ENCODE assay signal across 19 cellular contexts in genomic region chr3:177713921-177714900, GRCh38.
DNase-seq lines count a peak whose midpoint lies in the region; TF ChIP-seq lines count a peak whose summit lies in the region.
"Had no signal": no experiment of that assay in that cellular context is flagged by ENCODE, and none has a peak within 500 bp of the region (broad histone marks: within the 10 kb centered on the region; RNA-seq: fewer than 3 reads in every experiment).

No MANE protein-coding gene starts in this region.

- peak; percentile 66 to 70 for DNase-seq in cerebellar nuclear complex (lab: John Stamatoyannopoulos, UW)
- DNase-seq in neural crest cell (ENCODE audit: low read depth, low spot score), result no peak
- no peak for DNase-seq in activated CD8-positive, alpha-beta memory T cell treated with anti-CD3 and anti-CD28 coated beads for 24 hours
- DNase-seq in activated naive CD4-positive, alpha-beta T cell (lab: John Stamatoyannopoulos, UW), result no peak
- no peak for DNase-seq in amygdala (lab: John Stamatoyannopoulos, UW)
- DNase-seq in SKM-1 treated with dmso at 0.1 percent for 144 hours (lab: John Stamatoyannopoulos, UW; ENCODE audit: unreplicated experiment), result no peak
- DNase-seq: activated CD4-positive, alpha-beta T cell treated with anti-CD3 and anti-CD28 coated beads, Interleukin-2, amount 50 U/mL, for 4 hours; activated T-cell treated with anti-CD3 and anti-CD28 coated beads, Interleukin-2, amount 50 U/mL, for 72 hours; kidney; NCI-H226; psoas muscle; RPMI8226; stimulated activated CD4-positive, alpha-beta T cell treated with anti-CD3 and anti-CD28 coated beads, Interleukin-1b, Interleukin-23, amount 100 ng/mL, for 48 hours; stimulated activated CD8-positive, alpha-beta memory T cell treated with anti-CD3 and anti-CD28 coated beads, Interleukin-4, amount 100 ng/mL, for 48 hours; T-helper 9 cell; tibial artery had no signal

- H3K79me2 ChIP-seq in Loucy (ENCODE audit: insufficient read depth, low read length), result no peaks in the 10 kb centered on the region

- H3F3A ChIP-seq in Loucy (ENCODE audit: low read depth), result no peaks in the 10 kb centered on the region

- H3K27ac Mint-ChIP-seq in neural crest cell (ENCODE audit: unreplicated experiment), result peak overlapping the region; percentile 9
- H3K27ac Mint-ChIP-seq: activated T-cell treated with anti-CD3 and anti-CD28 coated beads, Interleukin-2, amount 50 U/mL, for 72 hours; B cell had no signal

- TF ChIP-seq CTCF in Loucy (conservative IDR thresholded peaks at IDR 0.05; ENCODE audit: low read length) (no peak), neural crest cell (conservative IDR thresholded peaks at IDR 0.05) (no peak)

- H3K27me3 Mint-ChIP-seq in neural crest cell (ENCODE audit: low read depth), result no peaks in the 10 kb centered on the region

- peak overlapping the region; percentile 23 to 79 (median 63) for H3K4me2 ChIP-seq in BLaER1 treated with 17β-estradiol and CSF1 and Interleukin-3, amounts not matched to agents 10 nM and 100 nM
- no peak overlapping the region for H3K4me2 ChIP-seq in Loucy (ENCODE audit: low read depth, low read length, poor library complexity, severe bottlenecking)

- H3K4me3 Mint-ChIP-seq in neural crest cell, result no peak overlapping the region
- H3K4me3 Mint-ChIP-seq: activated T-cell treated with anti-CD3 and anti-CD28 coated beads, Interleukin-2, amount 50 U/mL, for 72 hours; B cell had no signal

- peak overlapping the region; percentile 56 for H2AFZ ChIP-seq in Loucy (ENCODE audit: low read length)

- peaks cover 30 to 63% (median 46%) of the 10 kb centered on the region in 10 experiments for H3K4me1 ChIP-seq in BLaER1 treated with 17β-estradiol and CSF1 and Interleukin-3, amounts not matched to agents 10 nM and 100 nM
- H3K4me1 ChIP-seq in Loucy (ENCODE audit: insufficient read depth, low read length, poor library complexity, severe bottlenecking), result peaks cover 33% of the 10 kb centered on the region

- H3K4me1 Mint-ChIP-seq in neural crest cell, result peaks cover 3% of the 10 kb centered on the region

- peaks cover 0 to 39% (median 24%) of the 10 kb centered on the region in 11 experiments; a peak in 18 of 22 replicates for H3K9me3 ChIP-seq in BLaER1 treated with 17β-estradiol and CSF1 and Interleukin-3, amounts not matched to agents 10 nM and 100 nM (replicated peaks in 1 of 11)
- no peaks in the 10 kb centered on the region for H3K9me3 ChIP-seq in Loucy (ENCODE audit: insufficient read depth, low read depth, low read length)
- H3K9me3 ChIP-seq: psoas muscle, tibial artery had no signal

- H3K27me3 ChIP-seq in BLaER1 treated with 17β-estradiol and CSF1 and Interleukin-3, amounts not matched to agents 10 nM and 100 nM, result no peaks in the 10 kb centered on the region
- H3K27me3 ChIP-seq in Loucy (ENCODE audit: insufficient read depth, low read length, poor library complexity, severe bottlenecking), result no peaks in the 10 kb centered on the region
- H3K27me3 ChIP-seq: tibial artery had no signal

- H3K36me3 Mint-ChIP-seq in neural crest cell (ENCODE audit: low read depth), result no peaks in the 10 kb centered on the region

- H3K4me3 ChIP-seq in BLaER1 treated with 17β-estradiol and CSF1 and Interleukin-3, amounts not matched to agents 10 nM and 100 nM, result no peak overlapping the region
- H3K4me3 ChIP-seq in Loucy (ENCODE audit: low read length, poor library complexity, severe bottlenecking), result no peak overlapping the region
- H3K4me3 ChIP-seq: psoas muscle, tibial artery had no signal

- no peaks in the 10 kb centered on the region for H4K20me1 ChIP-seq in BLaER1 treated with 17β-estradiol and CSF1 and Interleukin-3, amounts not matched to agents 10 nM and 100 nM
- H4K20me1 ChIP-seq in Loucy (ENCODE audit: insufficient read depth, low read length, poor library complexity, severe bottlenecking), result no peaks in the 10 kb centered on the region

- H3K27ac ChIP-seq in BLaER1 treated with 17β-estradiol and CSF1 and Interleukin-3, amounts not matched to agents 10 nM and 100 nM, result peak overlapping the region in 4 of 11 experiments; percentile 8 to 40 (median 30); a peak in 2 of 22 replicates
- H3K27ac ChIP-seq: psoas muscle had no signal

- no peaks in the 10 kb centered on the region for H3K9me3 Mint-ChIP-seq in neural crest cell

- H3K9ac ChIP-seq in BLaER1 treated with 17β-estradiol and CSF1 and Interleukin-3, amounts not matched to agents 10 nM and 100 nM, result 0 out of 22 replicates have a peak overlapping the region, but pooled peaks of 1 of the 11 experiments have one; percentile 19
- H3K9ac ChIP-seq in Loucy (ENCODE audit: low read depth, low read length, poor library complexity, severe bottlenecking), result peak overlapping the region; percentile 0

- H3K9me2 ChIP-seq in Loucy (replicated peaks; ENCODE audit: low read depth, low read length), result no peaks in the 10 kb centered on the region

- H3K36me3 ChIP-seq in BLaER1 treated with 17β-estradiol and CSF1 and Interleukin-3, amounts not matched to agents 10 nM and 100 nM, result peaks cover 0 to 8% (median 0%) of the 10 kb centered on the region in 11 experiments; a peak in 2 of 22 replicates
- no peaks in the 10 kb centered on the region for H3K36me3 ChIP-seq in Loucy (ENCODE audit: insufficient read depth, low read length)
- H3K36me3 ChIP-seq: tibial artery had no signal

Comparison
In these comparisons a context has a peak if more than half of its experiments do, and no peak if none do; other contexts are left out.
1. DNase-seq: peak in cerebellar nuclear complex (2 of 2); none in neural crest cell (single experiment), activated CD8-positive, alpha-beta memory T cell treated with anti-CD3 and anti-CD28 coated beads for 24 hours (single experiment), activated naive CD4-positive, alpha-beta T cell (0 of 4), amygdala (0 of 56) and SKM-1 treated with dmso at 0.1 percent for 144 hours (single experiment).